Comparison of ENCODE assay signal across 8 cellular contexts in the genomic region with DNA sequence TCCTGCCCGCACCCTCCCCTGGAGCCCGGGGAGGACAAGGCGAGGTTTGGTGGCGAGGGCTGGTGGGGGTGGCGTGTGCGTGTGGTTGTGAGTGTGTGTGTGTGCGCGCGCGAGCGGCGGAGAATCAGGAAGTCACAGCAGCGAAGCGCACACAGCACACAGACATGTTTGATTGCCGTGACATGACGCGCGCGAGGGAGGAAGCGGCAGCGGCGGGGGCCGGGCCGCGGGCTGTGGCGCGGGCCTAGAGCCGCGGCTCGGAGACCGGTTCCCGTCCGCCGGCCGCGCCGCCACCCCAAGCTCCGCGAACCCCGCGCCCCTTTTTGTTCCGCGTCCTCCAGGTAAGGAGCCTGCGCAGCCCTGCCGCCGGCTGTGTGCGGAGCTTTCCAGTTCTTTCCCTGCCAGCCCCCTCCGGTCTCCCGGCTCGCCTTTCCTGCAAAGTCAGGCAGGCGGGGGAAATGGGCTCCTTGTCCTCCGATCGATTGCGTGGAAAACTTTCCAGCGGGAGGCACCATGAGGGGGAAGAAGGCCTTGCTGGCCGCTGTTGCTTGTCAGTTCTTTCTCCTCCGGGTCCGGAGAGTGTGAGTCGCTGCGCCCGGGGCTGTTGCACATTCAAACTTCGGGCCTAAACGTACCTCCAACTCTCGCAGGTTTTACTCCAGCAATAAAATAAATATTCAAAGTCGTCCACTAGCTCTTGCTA. TPM values are rescaled to one million over a fixed set of nuclear protein-coding genes. Genes with fewer than 3 reads are reported as not detected.
DNase-seq lines count a peak whose midpoint lies in the region; ATAC-seq, FAIRE-seq and TF ChIP-seq lines count a peak whose summit lies in the region.

No MANE protein-coding gene starts in this region.

- H3K27me3 ChIP-seq in endothelial cell of umbilical vein (ENCODE audit: control insufficient read depth in 2 of 2, insufficient read depth in 2 of 2, low read length in 2 of 2), result peaks cover under 1 to 2% of the 10 kb centered on the region in 2 experiments

- peaks cover 28% of the 10 kb centered on the region for H3K4me1 ChIP-seq in endothelial cell of umbilical vein (ENCODE audit: control insufficient read depth, extremely low read depth, insufficient read depth, low read length)

- H3K4me3 ChIP-seq in endothelial cell of umbilical vein (replicated peaks in 1 of 3; ENCODE audit: insufficient read depth in 1 of 3, low read depth in 1 of 3, low read length in 3 of 3), result peak overlapping the region; percentile 63 to 86 (median 76)

- H3K79me2 ChIP-seq in endothelial cell of umbilical vein (ENCODE audit: control insufficient read depth, insufficient read depth, low read length), result peaks cover 26% of the 10 kb centered on the region

- peak; percentile 43 for DNase-seq in 8988T
- peak; percentile 54 for DNase-seq in NOMO-1 treated with DMSO at 0.1 percent for 48 hours (lab: John Stamatoyannopoulos, UW; ENCODE audit: unreplicated experiment)
- DNase-seq in activated T-cell treated with anti-CD3 and anti-CD28 coated beads for 1 hour (ENCODE audit: low read depth), result peak; percentile 72
- DNase-seq in endothelial cell of umbilical vein (ENCODE audit: low read depth, low spot score), result peak; percentile 67
- DNase-seq in midbrain (lab: John Stamatoyannopoulos, UW), result peak; percentile 77
- peak; percentile 43 to 61 for DNase-seq in stimulated activated CD8-positive, alpha-beta memory T cell treated with anti-CD3 and anti-CD28 coated beads, Interleukin-15, amount 100 ng/mL, for 48 hours (ENCODE audit: low read depth in 2 of 2)

- no peaks in the 10 kb centered on the region for H4K20me1 ChIP-seq in endothelial cell of umbilical vein (replicated peaks; ENCODE audit: control insufficient read depth, extremely low read depth, insufficient read depth, low read length)

- H3K4me2 ChIP-seq in endothelial cell of umbilical vein (ENCODE audit: insufficient read depth, low read length), result peak overlapping the region; percentile 81

- H3K9ac ChIP-seq in endothelial cell of umbilical vein (replicated peaks; ENCODE audit: extremely low read depth, insufficient read depth, low read length), result peak overlapping the region; percentile 78

- FAIRE-seq in endothelial cell of umbilical vein (lab: Jason Lieb, UNC), result peak; percentile 46

- no peaks in the 10 kb centered on the region for H3K36me3 ChIP-seq in endothelial cell of umbilical vein (ENCODE audit: control insufficient read depth in 2 of 2, extremely low read depth in 1 of 2, insufficient read depth in 2 of 2, low read length in 2 of 2)

- CTCF ChIA-PET in endothelial cell of umbilical vein (lab: Charles Lee), result interaction anchor here (1.2 to 1.5 kb wide), 2 partner anchors 31 to 70 kb away, joined by 3 to 5 read pairs; no protein-coding TSS in a partner anchor

- ATAC-seq in GM18505 (IDR thresholded peaks at IDR 0.05; ENCODE audit: unreplicated experiment), result peak; percentile 30
- ATAC-seq in HG03039 (IDR thresholded peaks at IDR 0.05; ENCODE audit: unreplicated experiment), result peak; percentile 25

- peak overlapping the region; percentile 87 for H2AFZ ChIP-seq in endothelial cell of umbilical vein (ENCODE audit: low read depth, low read length)

- no TSS peak for BruUV-seq in endothelial cell of umbilical vein (replicated peaks; lab: Mats Ljungman, UMichigan)

- intact Hi-C loops in endothelial cell of umbilical vein (cut with micrococcal nuclease), result loop anchor here (2.0 to 5.0 kb wide), 3 partner anchors 605 to 1321 kb away; no protein-coding TSS in a partner anchor

- H3K9me1 ChIP-seq in endothelial cell of umbilical vein (replicated peaks; ENCODE audit: control insufficient read depth, extremely low read depth, insufficient read depth, low read length), result no peaks in the 10 kb centered on the region

- dilution Hi-C loops in endothelial cell of umbilical vein (cut with MboI; ENCODE audit: extremely low pct_ligation_motif_present, low sequenced_read_pairs), result no loop called here

- TF ChIP-seq POLR2A in GM18505 (IDR thresholded peaks at IDR 0.05; ENCODE audit: borderline replicate concordance, extremely low read depth, insufficient read depth, insufficient read length) (peak; percentile 63), endothelial cell of umbilical vein (IDR thresholded peaks at IDR 0.05; ENCODE audit: low read depth, low read length) (peak; percentile 44)

- no peak for TF ChIP-seq CTCF in endothelial cell of umbilical vein (IDR thresholded peaks at IDR 0.05; ENCODE audit: extremely low read depth in 1 of 2, insufficient read depth in 1 of 2, low read depth in 1 of 2, low read length in 2 of 2)

- POLR2A ChIA-PET in endothelial cell of umbilical vein (lab: Charles Lee), result no interaction called here

- peak overlapping the region; percentile 66 for H3K27ac ChIP-seq in endothelial cell of umbilical vein (ENCODE audit: insufficient read depth, low read depth, low read length)

- H3K9me3 ChIP-seq in endothelial cell of umbilical vein (replicated peaks; ENCODE audit: control insufficient read depth, insufficient read depth, low read length), result no peaks in the 10 kb centered on the region

TF ChIP-seq in endothelial cell of umbilical vein, 7 proteins besides CTCF, POLR2A, EP300 and RAD21:
- TF ChIP-seq FOS (IDR thresholded peaks at IDR 0.05; ENCODE audit: borderline replicate concordance, insufficient read depth, low read length) (no peak), MYC (IDR thresholded peaks at IDR 0.05; ENCODE audit: low read depth, low read length) (peak; percentile 18)

RNA-seq across cellular contexts. Expression of gene SMARCA2, which starts 2.5 kb away (rescaled TPM):
- total RNA-seq in endothelial cell of umbilical vein, result 79.9 TPM in 2 replicates
- polyA plus RNA-seq in endothelial cell of umbilical vein, result 45.8 and 54.5 TPM in 2 replicates
- 29.7 and 34.8 TPM in 2 replicates for polyA plus RNA-seq in endothelial cell of umbilical vein (2011; cell fraction: cytosol; rRNA removed)
- polyA plus RNA-seq in endothelial cell of umbilical vein (2011; cell fraction: nucleus; rRNA removed), result 54.4 and 61.9 TPM in 2 replicates
- 42.9 and 46.1 TPM in 2 replicates for polyA plus RNA-seq in endothelial cell of umbilical vein (2012)
- 134 and 153 TPM in 2 replicates for polyA minus RNA-seq in endothelial cell of umbilical vein
- polyA minus RNA-seq in endothelial cell of umbilical vein (2011; cell fraction: cytosol; rRNA and poly(A)+ RNA removed), result 33.7 TPM
- 158 and 170 TPM in 2 replicates for polyA minus RNA-seq in endothelial cell of umbilical vein (2011; cell fraction: nucleus; rRNA and poly(A)+ RNA removed)

Comparison
In these comparisons a context has a peak if more than half of its experiments do, and no peak if none do; other contexts are left out.
1. Peak in every context shown above with its lines: DNase-seq, ATAC-seq, H3K4me3 ChIP-seq and H3K27ac ChIP-seq.